In genomic region chr3:155225417-155225816, GRCh38 we compare ENCODE assay signal across 28 cellular contexts.
"Had no signal": no experiment of that assay in that cellular context is flagged by ENCODE, and none has a peak within 500 bp of the region (broad histone marks: within the 10 kb centered on the region; RNA-seq: fewer than 3 reads in every experiment).

No MANE protein-coding gene starts in this region.

- H3K36me3 Mint-ChIP-seq: activated CD4-positive, alpha-beta memory T cell treated with anti-CD3 and anti-CD28 coated beads for 36 hours; activated CD8-positive, alpha-beta memory T cell treated with anti-CD3 and anti-CD28 coated beads, Interleukin-2, amount 10 ng/mL, durations not matched to agents 7 days and 5 days; activated naive CD4-positive, alpha-beta T cell treated with anti-CD3 and anti-CD28 coated beads, Interleukin-2, amount 50 U/mL, for 72 hours; activated naive CD8-positive, alpha-beta T cell treated with anti-CD3 and anti-CD28 coated beads, Interleukin-2, amount 10 ng/mL, durations not matched to agents 7 days and 5 days had no signal

- H3K4me3 ChIP-seq: esophagus squamous epithelium, gastroesophageal sphincter had no signal

- H3K4me1 ChIP-seq: esophagus squamous epithelium, gastroesophageal sphincter had no signal

- H3K36me3 ChIP-seq: brain microvascular endothelial cell, esophagus squamous epithelium, gastroesophageal sphincter had no signal

- H3K27me3 Mint-ChIP-seq: activated CD4-positive, alpha-beta T cell treated with anti-CD3 and anti-CD28 coated beads for 36 hours; activated CD4-positive, alpha-beta T cell treated with anti-CD3 and anti-CD28 coated beads, Interleukin-2, amount 10 ng/mL, durations not matched to agents 24 days and 14 days; activated CD8-positive, alpha-beta memory T cell treated with anti-CD3 and anti-CD28 coated beads, Interleukin-2, amount 10 ng/mL, durations not matched to agents 7 days and 5 days; central memory CD8-positive, alpha-beta T cell had no signal

- H3K27ac ChIP-seq: brain microvascular endothelial cell, epithelial cell of prostate, esophagus squamous epithelium, gastroesophageal sphincter had no signal

- H3K4me3 Mint-ChIP-seq: activated CD4-positive, alpha-beta memory T cell treated with anti-CD3 and anti-CD28 coated beads for 36 hours; activated CD4-positive, alpha-beta T cell treated with anti-CD3 and anti-CD28 coated beads for 36 hours; activated CD4-positive, alpha-beta T cell treated with anti-CD3 and anti-CD28 coated beads, Interleukin-2, amount 10 ng/mL, durations not matched to agents 24 days and 14 days; activated CD8-positive, alpha-beta memory T cell treated with anti-CD3 and anti-CD28 coated beads, Interleukin-2, amount 10 ng/mL, durations not matched to agents 7 days and 5 days; activated CD8-positive, alpha-beta T cell treated with anti-CD3 and anti-CD28 coated beads, Interleukin-2, amount 10 ng/mL, durations not matched to agents 7 days and 5 days; activated naive CD4-positive, alpha-beta T cell treated with anti-CD3 and anti-CD28 coated beads for 36 hours; activated naive CD8-positive, alpha-beta T cell treated with anti-CD3 and anti-CD28 coated beads, Interleukin-2, amount 10 ng/mL, durations not matched to agents 7 days and 5 days; activated T-helper 1 cell treated with anti-CD3 and anti-CD28 coated beads, Interleukin-12 subunit alpha, Interleukin-12 subunit beta, Interleukin-2, Interleukin-4 antibody, amounts not matched to agents 30 ng/mL and 10 ng/mL and 1 ng/mL, durations not matched to agents 14 hours and 24 hours and 36 hours; central memory CD8-positive, alpha-beta T cell had no signal

- H3K4me1 Mint-ChIP-seq: activated CD4-positive, alpha-beta T cell treated with anti-CD3 and anti-CD28 coated beads for 36 hours; activated CD4-positive, alpha-beta T cell treated with anti-CD3 and anti-CD28 coated beads, Interleukin-2, amount 10 ng/mL, durations not matched to agents 24 days and 14 days; activated CD8-positive, alpha-beta memory T cell treated with anti-CD3 and anti-CD28 coated beads, Interleukin-2, amount 10 ng/mL, durations not matched to agents 7 days and 5 days; activated naive CD8-positive, alpha-beta T cell treated with anti-CD3 and anti-CD28 coated beads, Interleukin-2, amount 10 ng/mL, durations not matched to agents 7 days and 5 days; central memory CD8-positive, alpha-beta T cell had no signal

- H3K27me3 ChIP-seq: brain microvascular endothelial cell, esophagus squamous epithelium, gastroesophageal sphincter had no signal

- H3K9me3 ChIP-seq: esophagus squamous epithelium had no signal

- H3K9me3 Mint-ChIP-seq: activated CD4-positive, alpha-beta memory T cell treated with anti-CD3 and anti-CD28 coated beads for 36 hours; activated CD4-positive, alpha-beta T cell treated with anti-CD3 and anti-CD28 coated beads, Interleukin-2, amount 10 ng/mL, durations not matched to agents 24 days and 14 days had no signal

- H3K27ac Mint-ChIP-seq: activated CD4-positive, alpha-beta memory T cell treated with anti-CD3 and anti-CD28 coated beads for 36 hours; activated CD4-positive, alpha-beta T cell treated with anti-CD3 and anti-CD28 coated beads for 36 hours; activated CD4-positive, alpha-beta T cell treated with anti-CD3 and anti-CD28 coated beads, Interleukin-2, amount 10 ng/mL, durations not matched to agents 24 days and 14 days; activated CD8-positive, alpha-beta memory T cell treated with anti-CD3 and anti-CD28 coated beads, Interleukin-2, amount 10 ng/mL, durations not matched to agents 7 days and 5 days; activated CD8-positive, alpha-beta T cell treated with anti-CD3 and anti-CD28 coated beads, Interleukin-2, amount 10 ng/mL, durations not matched to agents 7 days and 5 days; activated naive CD4-positive, alpha-beta T cell treated with anti-CD3 and anti-CD28 coated beads for 36 hours; activated naive CD4-positive, alpha-beta T cell treated with anti-CD3 and anti-CD28 coated beads, Interleukin-2, amount 50 U/mL, for 72 hours; activated naive CD8-positive, alpha-beta T cell treated with anti-CD3 and anti-CD28 coated beads, Interleukin-2, amount 10 ng/mL, durations not matched to agents 7 days and 5 days; activated T-helper 1 cell treated with anti-CD3 and anti-CD28 coated beads, Interleukin-12 subunit alpha, Interleukin-12 subunit beta, Interleukin-2, Interleukin-4 antibody, amounts not matched to agents 30 ng/mL and 10 ng/mL and 1 ng/mL, durations not matched to agents 14 hours and 24 hours and 36 hours; activated T-helper 2 cell treated with anti-CD3 and anti-CD28 coated beads, Interferon-gamma antibody, Interleukin-2, Interleukin-4, amounts not matched to agents 10 μg/mL and 5 μg/mL and 100 μg/mL, durations not matched to agents 14 hours and 24 hours and 36 hours had no signal

- ATAC-seq: activated CD4-positive, alpha-beta T cell treated with anti-CD3 and anti-CD28 coated beads for 36 hours; activated CD8-positive, alpha-beta memory T cell treated with anti-CD3 and anti-CD28 coated beads, Interleukin-2, amount 10 ng/mL, durations not matched to agents 7 days and 5 days; activated CD8-positive, alpha-beta T cell treated with anti-CD3 and anti-CD28 coated beads, Interleukin-2, amount 10 ng/mL, durations not matched to agents 7 days and 5 days; activated naive CD4-positive, alpha-beta T cell treated with anti-CD3 and anti-CD28 coated beads, Interleukin-2, amount 50 U/mL, for 72 hours; gastroesophageal sphincter had no signal

- DNase-seq: activated CD4-positive, alpha-beta memory T cell treated with anti-CD3 and anti-CD28 coated beads for 36 hours; activated CD4-positive, alpha-beta T cell treated with anti-CD3 and anti-CD28 coated beads for 36 hours; activated CD4-positive, alpha-beta T cell treated with anti-CD3 and anti-CD28 coated beads, Interleukin-2, amount 10 ng/mL, durations not matched to agents 24 days and 14 days; activated CD4-positive, CD25-positive, alpha-beta regulatory T cell; activated CD4-positive, CD25-positive, alpha-beta regulatory T cell treated with anti-CD3 and anti-CD28 coated beads, Interleukin-2, amount 50 U/mL, for 72 hours; activated CD8-positive, alpha-beta memory T cell treated with anti-CD3 and anti-CD28 coated beads, Interleukin-2, amount 10 ng/mL, durations not matched to agents 7 days and 5 days; activated CD8-positive, alpha-beta memory T cell treated with anti-CD3 and anti-CD28 coated beads, Interleukin-2, amount 50 U/mL, for 4 hours; activated CD8-positive, alpha-beta T cell treated with anti-CD3 and anti-CD28 coated beads, Interleukin-2, amount 10 ng/mL, durations not matched to agents 7 days and 5 days; activated effector memory CD4-positive, alpha-beta T cell treated with anti-CD3 and anti-CD28 coated beads, Interleukin-2, amount 50 U/mL, for 16 hours; activated naive CD4-positive, alpha-beta T cell treated with anti-CD3 and anti-CD28 coated beads for 36 hours; activated naive CD8-positive, alpha-beta T cell treated with anti-CD3 and anti-CD28 coated beads, Interleukin-2, amount 10 ng/mL, durations not matched to agents 7 days and 5 days; activated T-cell treated with anti-CD3 and anti-CD28 coated beads, Interleukin-2, amount 50 U/mL, for 1 hour; activated T-cell treated with anti-CD3 and anti-CD28 coated beads, Interleukin-2, amount 50 U/mL, for 48 hours; anterior cingulate cortex; brain microvascular endothelial cell; cortex of kidney; dermis blood vessel endothelial cell; effector CD8-positive, alpha-beta T cell; esophagus squamous epithelium; foreskin melanocyte; head of caudate nucleus; T-helper 2 cell had no signal
